ENCODE assay signal across 2 cellular contexts in the genomic region with DNA sequence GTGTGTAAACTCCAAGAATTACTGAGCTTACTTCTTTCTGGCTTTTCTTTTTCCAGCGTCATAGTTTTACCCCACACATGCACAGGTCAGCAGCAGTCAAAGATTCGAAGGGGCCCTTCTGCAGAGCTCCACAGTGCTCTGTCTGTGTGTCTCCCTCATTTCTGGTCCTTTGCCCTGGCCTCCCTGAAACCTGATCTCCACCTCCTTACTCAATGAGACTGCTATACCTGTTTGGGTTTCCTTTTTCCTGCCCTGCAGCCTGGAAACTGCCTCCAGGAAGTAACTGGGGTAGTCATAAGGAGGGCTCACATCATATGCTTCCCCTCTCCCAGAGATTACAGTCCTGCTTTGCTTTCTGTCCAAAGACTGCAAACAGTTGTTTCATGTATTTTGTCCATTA.
TF ChIP-seq lines count a peak whose summit lies in the region.

No MANE protein-coding gene starts in this region.

TF ChIP-seq in GM23338, 12 proteins besides CTCF, POLR2A, EP300 and RAD21:
- TF ChIP-seq, protein P1, sequence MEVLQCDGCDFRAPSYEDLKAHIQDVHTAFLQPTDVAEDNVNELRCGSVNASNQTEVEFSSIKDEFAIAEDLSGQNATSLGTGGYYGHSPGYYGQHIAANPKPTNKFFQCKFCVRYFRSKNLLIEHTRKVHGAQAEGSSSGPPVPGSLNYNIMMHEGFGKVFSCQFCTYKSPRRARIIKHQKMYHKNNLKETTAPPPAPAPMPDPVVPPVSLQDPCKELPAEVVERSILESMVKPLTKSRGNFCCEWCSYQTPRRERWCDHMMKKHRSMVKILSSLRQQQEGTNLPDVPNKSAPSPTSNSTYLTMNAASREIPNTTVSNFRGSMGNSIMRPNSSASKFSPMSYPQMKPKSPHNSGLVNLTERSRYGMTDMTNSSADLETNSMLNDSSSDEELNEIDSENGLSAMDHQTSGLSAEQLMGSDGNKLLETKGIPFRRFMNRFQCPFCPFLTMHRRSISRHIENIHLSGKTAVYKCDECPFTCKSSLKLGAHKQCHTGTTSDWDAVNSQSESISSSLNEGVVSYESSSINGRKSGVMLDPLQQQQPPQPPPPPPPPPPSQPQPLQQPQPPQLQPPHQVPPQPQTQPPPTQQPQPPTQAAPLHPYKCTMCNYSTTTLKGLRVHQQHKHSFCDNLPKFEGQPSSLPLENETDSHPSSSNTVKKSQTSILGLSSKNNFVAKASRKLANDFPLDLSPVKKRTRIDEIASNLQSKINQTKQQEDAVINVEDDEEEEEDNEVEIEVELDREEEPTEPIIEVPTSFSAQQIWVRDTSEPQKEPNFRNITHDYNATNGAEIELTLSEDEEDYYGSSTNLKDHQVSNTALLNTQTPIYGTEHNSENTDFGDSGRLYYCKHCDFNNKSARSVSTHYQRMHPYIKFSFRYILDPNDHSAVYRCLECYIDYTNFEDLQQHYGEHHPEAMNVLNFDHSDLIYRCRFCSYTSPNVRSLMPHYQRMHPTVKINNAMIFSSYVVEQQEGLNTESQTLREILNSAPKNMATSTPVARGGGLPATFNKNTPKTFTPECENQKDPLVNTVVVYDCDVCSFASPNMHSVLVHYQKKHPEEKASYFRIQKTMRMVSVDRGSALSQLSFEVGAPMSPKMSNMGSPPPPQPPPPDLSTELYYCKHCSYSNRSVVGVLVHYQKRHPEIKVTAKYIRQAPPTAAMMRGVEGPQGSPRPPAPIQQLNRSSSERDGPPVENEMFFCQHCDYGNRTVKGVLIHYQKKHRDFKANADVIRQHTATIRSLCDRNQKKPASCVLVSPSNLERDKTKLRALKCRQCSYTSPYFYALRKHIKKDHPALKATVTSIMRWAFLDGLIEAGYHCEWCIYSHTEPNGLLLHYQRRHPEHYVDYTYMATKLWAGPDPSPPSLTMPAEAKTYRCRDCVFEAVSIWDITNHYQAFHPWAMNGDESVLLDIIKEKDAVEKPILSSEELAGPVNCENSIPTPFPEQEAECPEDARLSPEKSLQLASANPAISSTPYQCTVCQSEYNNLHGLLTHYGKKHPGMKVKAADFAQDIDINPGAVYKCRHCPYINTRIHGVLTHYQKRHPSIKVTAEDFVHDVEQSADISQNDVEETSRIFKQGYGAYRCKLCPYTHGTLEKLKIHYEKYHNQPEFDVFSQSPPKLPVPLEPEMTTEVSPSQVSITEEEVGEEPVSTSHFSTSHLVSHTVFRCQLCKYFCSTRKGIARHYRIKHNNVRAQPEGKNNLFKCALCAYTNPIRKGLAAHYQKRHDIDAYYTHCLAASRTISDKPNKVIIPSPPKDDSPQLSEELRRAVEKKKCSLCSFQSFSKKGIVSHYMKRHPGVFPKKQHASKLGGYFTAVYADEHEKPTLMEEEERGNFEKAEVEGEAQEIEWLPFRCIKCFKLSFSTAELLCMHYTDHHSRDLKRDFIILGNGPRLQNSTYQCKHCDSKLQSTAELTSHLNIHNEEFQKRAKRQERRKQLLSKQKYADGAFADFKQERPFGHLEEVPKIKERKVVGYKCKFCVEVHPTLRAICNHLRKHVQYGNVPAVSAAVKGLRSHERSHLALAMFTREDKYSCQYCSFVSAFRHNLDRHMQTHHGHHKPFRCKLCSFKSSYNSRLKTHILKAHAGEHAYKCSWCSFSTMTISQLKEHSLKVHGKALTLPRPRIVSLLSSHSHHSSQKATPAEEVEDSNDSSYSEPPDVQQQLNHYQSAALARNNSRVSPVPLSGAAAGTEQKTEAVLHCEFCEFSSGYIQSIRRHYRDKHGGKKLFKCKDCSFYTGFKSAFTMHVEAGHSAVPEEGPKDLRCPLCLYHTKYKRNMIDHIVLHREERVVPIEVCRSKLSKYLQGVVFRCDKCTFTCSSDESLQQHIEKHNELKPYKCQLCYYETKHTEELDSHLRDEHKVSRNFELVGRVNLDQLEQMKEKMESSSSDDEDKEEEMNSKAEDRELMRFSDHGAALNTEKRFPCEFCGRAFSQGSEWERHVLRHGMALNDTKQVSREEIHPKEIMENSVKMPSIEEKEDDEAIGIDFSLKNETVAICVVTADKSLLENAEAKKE (CRISPR knock-in tag; IDR thresholded peaks at IDR 0.05): no peak

TF ChIP-seq in K562, 482 proteins besides CTCF, POLR2A, EP300 and RAD21 (continued from another document):
- TF ChIP-seq, protein P2, sequence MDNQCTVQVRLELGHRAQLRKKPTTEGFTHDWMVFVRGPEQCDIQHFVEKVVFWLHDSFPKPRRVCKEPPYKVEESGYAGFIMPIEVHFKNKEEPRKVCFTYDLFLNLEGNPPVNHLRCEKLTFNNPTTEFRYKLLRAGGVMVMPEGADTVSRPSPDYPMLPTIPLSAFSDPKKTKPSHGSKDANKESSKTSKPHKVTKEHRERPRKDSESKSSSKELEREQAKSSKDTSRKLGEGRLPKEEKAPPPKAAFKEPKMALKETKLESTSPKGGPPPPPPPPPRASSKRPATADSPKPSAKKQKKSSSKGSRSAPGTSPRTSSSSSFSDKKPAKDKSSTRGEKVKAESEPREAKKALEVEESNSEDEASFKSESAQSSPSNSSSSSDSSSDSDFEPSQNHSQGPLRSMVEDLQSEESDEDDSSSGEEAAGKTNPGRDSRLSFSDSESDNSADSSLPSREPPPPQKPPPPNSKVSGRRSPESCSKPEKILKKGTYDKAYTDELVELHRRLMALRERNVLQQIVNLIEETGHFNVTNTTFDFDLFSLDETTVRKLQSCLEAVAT (IDR thresholded peaks at IDR 0.05): no peak
- TF ChIP-seq ZNF133 (CRISPR knock-in tag; IDR thresholded peaks at IDR 0.05) (no peak), TEAD4 (IDR thresholded peaks at IDR 0.05; ENCODE audit: low read length) (no peak), TEAD4 (CRISPR knock-in tag; IDR thresholded peaks at IDR 0.05; ENCODE audit: borderline replicate concordance) (no peak), STAG1 (CRISPR knock-in tag; IDR thresholded peaks at IDR 0.05; ENCODE audit: borderline replicate concordance) (no peak), JUND (IDR thresholded peaks at IDR 0.05; ENCODE audit: borderline replicate concordance, low read depth, low read length) (no peak), JUND (tag; IDR thresholded peaks at IDR 0.05; ENCODE audit: borderline replicate concordance, low read depth, low read length) (no peak), ZFX (CRISPR knock-in tag; IDR thresholded peaks at IDR 0.05) (no peak), NR3C1 (CRISPR knock-in tag; IDR thresholded peaks at IDR 0.05) (no peak), ARID1B (IDR thresholded peaks at IDR 0.05) (no peak)
- TF ChIP-seq, protein P3, sequence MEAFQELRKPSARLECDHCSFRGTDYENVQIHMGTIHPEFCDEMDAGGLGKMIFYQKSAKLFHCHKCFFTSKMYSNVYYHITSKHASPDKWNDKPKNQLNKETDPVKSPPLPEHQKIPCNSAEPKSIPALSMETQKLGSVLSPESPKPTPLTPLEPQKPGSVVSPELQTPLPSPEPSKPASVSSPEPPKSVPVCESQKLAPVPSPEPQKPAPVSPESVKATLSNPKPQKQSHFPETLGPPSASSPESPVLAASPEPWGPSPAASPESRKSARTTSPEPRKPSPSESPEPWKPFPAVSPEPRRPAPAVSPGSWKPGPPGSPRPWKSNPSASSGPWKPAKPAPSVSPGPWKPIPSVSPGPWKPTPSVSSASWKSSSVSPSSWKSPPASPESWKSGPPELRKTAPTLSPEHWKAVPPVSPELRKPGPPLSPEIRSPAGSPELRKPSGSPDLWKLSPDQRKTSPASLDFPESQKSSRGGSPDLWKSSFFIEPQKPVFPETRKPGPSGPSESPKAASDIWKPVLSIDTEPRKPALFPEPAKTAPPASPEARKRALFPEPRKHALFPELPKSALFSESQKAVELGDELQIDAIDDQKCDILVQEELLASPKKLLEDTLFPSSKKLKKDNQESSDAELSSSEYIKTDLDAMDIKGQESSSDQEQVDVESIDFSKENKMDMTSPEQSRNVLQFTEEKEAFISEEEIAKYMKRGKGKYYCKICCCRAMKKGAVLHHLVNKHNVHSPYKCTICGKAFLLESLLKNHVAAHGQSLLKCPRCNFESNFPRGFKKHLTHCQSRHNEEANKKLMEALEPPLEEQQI (IDR thresholded peaks at IDR 0.05): no peak
- TF ChIP-seq, protein P4, sequence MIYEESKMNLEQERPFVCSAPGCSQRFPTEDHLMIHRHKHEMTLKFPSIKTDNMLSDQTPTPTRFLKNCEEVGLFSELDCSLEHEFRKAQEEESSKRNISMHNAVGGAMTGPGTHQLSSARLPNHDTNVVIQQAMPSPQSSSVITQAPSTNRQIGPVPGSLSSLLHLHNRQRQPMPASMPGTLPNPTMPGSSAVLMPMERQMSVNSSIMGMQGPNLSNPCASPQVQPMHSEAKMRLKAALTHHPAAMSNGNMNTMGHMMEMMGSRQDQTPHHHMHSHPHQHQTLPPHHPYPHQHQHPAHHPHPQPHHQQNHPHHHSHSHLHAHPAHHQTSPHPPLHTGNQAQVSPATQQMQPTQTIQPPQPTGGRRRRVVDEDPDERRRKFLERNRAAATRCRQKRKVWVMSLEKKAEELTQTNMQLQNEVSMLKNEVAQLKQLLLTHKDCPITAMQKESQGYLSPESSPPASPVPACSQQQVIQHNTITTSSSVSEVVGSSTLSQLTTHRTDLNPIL (CRISPR knock-in tag; IDR thresholded peaks at IDR 0.05): no peak
- TF ChIP-seq, protein P5, sequence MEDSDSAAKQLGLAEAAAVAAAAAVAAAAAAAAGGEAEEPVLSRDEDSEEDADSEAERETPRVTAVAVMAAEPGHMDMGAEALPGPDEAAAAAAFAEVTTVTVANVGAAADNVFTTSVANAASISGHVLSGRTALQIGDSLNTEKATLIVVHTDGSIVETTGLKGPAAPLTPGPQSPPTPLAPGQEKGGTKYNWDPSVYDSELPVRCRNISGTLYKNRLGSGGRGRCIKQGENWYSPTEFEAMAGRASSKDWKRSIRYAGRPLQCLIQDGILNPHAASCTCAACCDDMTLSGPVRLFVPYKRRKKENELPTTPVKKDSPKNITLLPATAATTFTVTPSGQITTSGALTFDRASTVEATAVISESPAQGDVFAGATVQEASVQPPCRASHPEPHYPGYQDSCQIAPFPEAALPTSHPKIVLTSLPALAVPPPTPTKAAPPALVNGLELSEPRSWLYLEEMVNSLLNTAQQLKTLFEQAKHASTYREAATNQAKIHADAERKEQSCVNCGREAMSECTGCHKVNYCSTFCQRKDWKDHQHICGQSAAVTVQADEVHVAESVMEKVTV (CRISPR knock-in tag; IDR thresholded peaks at IDR 0.05): no peak
